In genomic region chr1:163410073-163410522, GRCh38 we compare ENCODE assay signal across 9 cellular contexts.
DNase-seq lines count a peak whose midpoint lies in the region; ATAC-seq lines count a peak whose summit lies in the region.
"Had no signal": no experiment of that assay in that cellular context is flagged by ENCODE, and none has a peak within 500 bp of the region (broad histone marks: within the 10 kb centered on the region; RNA-seq: fewer than 3 reads in every experiment).

No MANE protein-coding gene starts in this region.

- no peaks in the 10 kb centered on the region for H3K36me3 ChIP-seq in adipocyte (ENCODE audit: control insufficient read depth, insufficient read depth, low read length, severe bottlenecking)

- H3K4me1 ChIP-seq in adipocyte (ENCODE audit: control insufficient read depth, insufficient read depth, low read length), result no peaks in the 10 kb centered on the region

- H3K27me3 ChIP-seq in adipocyte (replicated peaks; ENCODE audit: control insufficient read depth, insufficient read depth, low read length), result peaks cover 35% of the 10 kb centered on the region

- H3K9ac ChIP-seq in adipocyte (ENCODE audit: low read length), result no peak overlapping the region

- no peak overlapping the region for H3K4me3 ChIP-seq in adipocyte (ENCODE audit: low read length)

- ATAC-seq in HG03442 (IDR thresholded peaks at IDR 0.05; ENCODE audit: unreplicated experiment) (peak; percentile 36), HG03196 (IDR thresholded peaks at IDR 0.05; ENCODE audit: unreplicated experiment) (no peak), HG03565 (IDR thresholded peaks at IDR 0.05; ENCODE audit: unreplicated experiment) (no peak)
- ATAC-seq: stimulated activated effector memory CD8-positive, alpha-beta T cell treated with anti-CD3 and anti-CD28 coated beads, Interleukin-12 subunit alpha, Interleukin-12 subunit beta, amount 100 ng/mL, for 72 hours had no signal

- no peaks in the 10 kb centered on the region for H3K9me3 ChIP-seq in adipocyte (ENCODE audit: control insufficient read depth, low read length)

- DNase-seq in DMS79 treated with DMSO at 0.1 percent for 48 hours (lab: John Stamatoyannopoulos, UW) (peak; percentile 75), NCI-H69 (lab: John Stamatoyannopoulos, UW) (peak; percentile 84), adipocyte (ENCODE audit: low read depth) (peak; percentile 74), iPS-NIHi11 (ENCODE audit: low spot score) (peak; percentile 53)
- DNase-seq in stimulated activated CD4-positive, alpha-beta T cell treated with anti-CD3 and anti-CD28 coated beads, Interleukin-15, amount 100 ng/mL, for 24 hours, result peak; percentile 41
